Comparison of ENCODE assay signal across 8 cellular contexts in genomic region chr10:3720228-3721019, GRCh38.
DNase-seq lines count a peak whose midpoint lies in the region; ATAC-seq and TF ChIP-seq lines count a peak whose summit lies in the region.

No MANE protein-coding gene starts in this region.

- H3K36me3 Mint-ChIP-seq in activated T-cell treated with anti-CD3 and anti-CD28 coated beads, Interleukin-2, amount 50 U/mL, for 4 hours (ENCODE audit: insufficient read depth) = no peaks in the 10 kb centered on the region

- DNase-seq in activated T-cell treated with anti-CD3 and anti-CD28 coated beads, Interleukin-2, amount 50 U/mL, for 4 hours = no peak
- no peak for DNase-seq in activated T-cell treated with anti-CD3 and anti-CD28 coated beads for 4 hours
- DNase-seq in body of pancreas = peak in 3 of 4 donors; percentile 20 to 80 (median 38)
- DNase-seq in left lung = peak in 1 of 2 donors; percentile 79
- DNase-seq in tibial artery = peak; percentile 72 to 81
- DNase-seq in NCI-H2107 treated with DMSO at 0.1 percent for 48 hours (lab: John Stamatoyannopoulos, UW; ENCODE audit: unreplicated experiment) = no peak

- WGBS in body of pancreas, 2 donors = 71 to 94% methylated on average over 8 of the region's 8 CpGs

- peak; percentile 43 to 53 for ATAC-seq in activated T-cell treated with anti-CD3 and anti-CD28 coated beads, Interleukin-2, amount 50 U/mL, for 4 hours
- ATAC-seq in body of pancreas = no peak
- ATAC-seq in left lung = peak; percentile 90
- ATAC-seq in HG03571 (IDR thresholded peaks at IDR 0.05; ENCODE audit: unreplicated experiment) = no peak
- no peak for ATAC-seq in HG02588 (IDR thresholded peaks at IDR 0.05; ENCODE audit: unreplicated experiment)

- H3K27me3 Mint-ChIP-seq in activated T-cell treated with anti-CD3 and anti-CD28 coated beads, Interleukin-2, amount 50 U/mL, for 4 hours (ENCODE audit: low read depth) = no peaks in the 10 kb centered on the region

- no peaks in the 10 kb centered on the region for H3K9me3 Mint-ChIP-seq in activated T-cell treated with anti-CD3 and anti-CD28 coated beads, Interleukin-2, amount 50 U/mL, for 4 hours

- no peak for TF ChIP-seq POLR2A in body of pancreas (IDR thresholded peaks at IDR 0.05)

- no peak overlapping the region for H3K4me3 Mint-ChIP-seq in activated T-cell treated with anti-CD3 and anti-CD28 coated beads, Interleukin-2, amount 50 U/mL, for 4 hours

- TF ChIP-seq CTCF in body of pancreas (IDR thresholded peaks at IDR 0.05) = no peak
- TF ChIP-seq CTCF in left lung (IDR thresholded peaks at IDR 0.05) = no peak
- TF ChIP-seq CTCF in tibial artery (IDR thresholded peaks at IDR 0.05) = no peak

- H3K27ac ChIP-seq in body of pancreas (peak overlapping the region in 1 of 4 donors; percentile 19), left lung (peak overlapping the region; percentile 62 to 82), tibial artery (peak overlapping the region in 1 of 2 donors; percentile 38)

- H3K9me3 ChIP-seq in body of pancreas (no peaks in the 10 kb centered on the region), left lung (no peaks in the 10 kb centered on the region), tibial artery (no peaks in the 10 kb centered on the region)

- H3K27me3 ChIP-seq in body of pancreas (no peaks in the 10 kb centered on the region), left lung (no peaks in the 10 kb centered on the region), tibial artery (no peaks in the 10 kb centered on the region)

- no peaks in the 10 kb centered on the region for H3K36me3 ChIP-seq in body of pancreas (replicated peaks in 1 of 2; ENCODE audit: insufficient read depth in 1 of 2, low read depth in 2 of 2)
- no peaks in the 10 kb centered on the region for H3K36me3 ChIP-seq in left lung
- no peaks in the 10 kb centered on the region for H3K36me3 ChIP-seq in tibial artery

- H3K4me1 ChIP-seq in body of pancreas = peaks cover 19% of the 10 kb centered on the region
- peaks cover 10 to 32% of the 10 kb centered on the region in 2 donors for H3K4me1 ChIP-seq in left lung
- H3K4me1 ChIP-seq in tibial artery = no peaks in the 10 kb centered on the region

- no peak overlapping the region for H3K4me3 ChIP-seq in body of pancreas
- H3K4me3 ChIP-seq in left lung = no peak overlapping the region
- no peak overlapping the region for H3K4me3 ChIP-seq in tibial artery

- H3K4me1 Mint-ChIP-seq in activated T-cell treated with anti-CD3 and anti-CD28 coated beads, Interleukin-2, amount 50 U/mL, for 4 hours (ENCODE audit: low read depth) = peaks cover 4% of the 10 kb centered on the region

- intact Hi-C loops in body of pancreas (cut with DNase I) (no loop called here), left lung (cut with DNase I) (no loop called here), tibial artery (cut with DNase I; ENCODE audit: low total_unique reads) (no loop called here)

Comparison
In these comparisons a context has a peak if more than half of its experiments do, and no peak if none do; other contexts are left out.
1. ATAC-seq: peak in activated T-cell treated with anti-CD3 and anti-CD28 coated beads, Interleukin-2, amount 50 U/mL, for 4 hours (2 of 2) and left lung (single experiment); none in body of pancreas (single experiment), HG03571 (single experiment) and HG02588 (single experiment).
2. DNase-seq: peak in body of pancreas (3 of 4) and tibial artery (2 of 2); none in activated T-cell treated with anti-CD3 and anti-CD28 coated beads, Interleukin-2, amount 50 U/mL, for 4 hours (single experiment), activated T-cell treated with anti-CD3 and anti-CD28 coated beads for 4 hours (single experiment) and NCI-H2107 treated with DMSO at 0.1 percent for 48 hours (single experiment).